Comparison of ENCODE assay signal across 8 cellular contexts in genomic region chr9:97502222-97502983, GRCh38. TPM values are rescaled to one million over a fixed set of nuclear protein-coding genes. Genes with fewer than 3 reads are reported as not detected.
A peak's percentile ranks its signal among the peaks of the same experiment; 100 is the strongest.
DNase-seq lines count a peak whose midpoint lies in the region; ATAC-seq, FAIRE-seq and TF ChIP-seq lines count a peak whose summit lies in the region.

No MANE protein-coding gene starts in this region.

- peaks cover 21% of the 10 kb centered on the region for H3K4me1 Mint-ChIP-seq in activated B cell treated with CpG ODN at 0.5 μM for 24 hours

- peak overlapping the region; percentile 62 to 86; a peak in 5 of 6 replicates for H3K27ac ChIP-seq in A549
- peak overlapping the region; percentile 72 to 80 for H3K27ac ChIP-seq in ovary

- peak overlapping the region; percentile 99 for H3K4me2 ChIP-seq in A549

- ATAC-seq in A549 (peak; percentile 11 to 14; a peak in 3 of 6 replicates), activated B cell treated with CpG ODN at 0.5 μM for 24 hours (ENCODE audit: low read depth) (no peak), GM21737 (IDR thresholded peaks at IDR 0.05; ENCODE audit: unreplicated experiment) (no peak), GM18861 (IDR thresholded peaks at IDR 0.05; ENCODE audit: unreplicated experiment) (no peak)

- no peaks in the 10 kb centered on the region for H3K36me3 ChIP-seq in ovary

- POLR2A ChIA-PET in A549 (lab: Yijun Ruan, JAX) = no interaction called here
- POLR2A ChIA-PET in activated B cell treated with CpG ODN at 0.5 μM for 24 hours (lab: Charles Lee) = interaction anchor here (0.6 to 1.8 kb wide), 2 partner anchors 9 to 98 kb away, joined by 4 to 7 read pairs; no protein-coding TSS in a partner anchor

- H3K4me3 ChIP-seq in A549 (peak overlapping the region; percentile 85), ovary (peak overlapping the region; percentile 93)

- H3K9me3 ChIP-seq in A549 (no peaks in the 10 kb centered on the region), ovary (no peaks in the 10 kb centered on the region)

- H3K4me1 ChIP-seq in A549 = peaks cover 5% of the 10 kb centered on the region; the same call in 2 of the 3 replicates
- H3K4me1 ChIP-seq in ovary (ENCODE audit: insufficient read depth) = peaks cover 14% of the 10 kb centered on the region

- TF ChIP-seq CTCF in A549 (IDR thresholded peaks at IDR 0.05) (no peak), GM20000 (IDR thresholded peaks at IDR 0.05; ENCODE audit: extremely low read depth, missing control alignments) (no peak), activated B cell treated with CpG ODN at 0.5 μM for 24 hours (IDR thresholded peaks at IDR 0.05) (no peak), ovary (IDR thresholded peaks at IDR 0.05) (no peak)

- peak overlapping the region; percentile 77 for H3K4me3 Mint-ChIP-seq in activated B cell treated with CpG ODN at 0.5 μM for 24 hours

- no peak overlapping the region for H3K27ac Mint-ChIP-seq in activated B cell treated with CpG ODN at 0.5 μM for 24 hours

- TF ChIP-seq POLR2A in A549 (IDR thresholded peaks at IDR 0.05; ENCODE audit: low read length) (no peak), ovary (IDR thresholded peaks at IDR 0.05) (no peak)

- FAIRE-seq in A549 (lab: Jason Lieb, UNC) = no peak

- WGBS in A549 (ENCODE audit: missing lambda C conversion rate) = 79% methylated on average over 40 of the region's 49 CpGs
- WGBS in ovary, 3 donors = 2 to 8% (median 4%) methylated on average over 49 of the region's 49 CpGs

- intact Hi-C loops in activated B cell treated with CpG ODN at 0.5 μM for 24 hours (cut with micrococcal nuclease) (no loop called here), ovary (cut with DNase I) (loop anchor here (2.0 to 5.0 kb wide), 3 partner anchors 54 to 95 kb away; no protein-coding TSS in a partner anchor)

- CTCF ChIA-PET in A549 (lab: Yijun Ruan, JAX) (interaction anchor here (0.6 to 3.8 kb wide), 8 partner anchors 11 to 230 kb away, joined by 3 to 29 read pairs (median 4); no protein-coding TSS in a partner anchor), activated B cell treated with CpG ODN at 0.5 μM for 24 hours (lab: Charles Lee) (interaction anchor here (1.9 kb wide), 1 partner anchor 9 kb away, joined by 6 read pairs; no protein-coding TSS in a partner anchor)

- TF ChIP-seq RAD21 in A549 (conservative IDR thresholded peaks at IDR 0.05 in 1 of 2, IDR thresholded peaks at IDR 0.05 in 1 of 2) = no peak

- TF ChIP-seq EP300 in A549 (IDR thresholded peaks at IDR 0.05) (no peak), ovary (IDR thresholded peaks at IDR 0.05) (no peak)

- H3K36me3 Mint-ChIP-seq in activated B cell treated with CpG ODN at 0.5 μM for 24 hours (ENCODE audit: low read depth) = no peaks in the 10 kb centered on the region

- H3K9me3 Mint-ChIP-seq in activated B cell treated with CpG ODN at 0.5 μM for 24 hours = no peaks in the 10 kb centered on the region

- H3K27me3 ChIP-seq in ovary = no peaks in the 10 kb centered on the region

- DNase-seq in A549 (ENCODE audit: low read depth in 1 of 2, low spot score in 1 of 2) = no peak
- DNase-seq in GM20000 (ENCODE audit: low spot score) = peak; percentile 60
- DNase-seq in activated B cell treated with CpG ODN at 0.5 μM for 24 hours = peak; percentile 25
- DNase-seq in germinal center (ENCODE audit: low spot score) = peak; percentile 26
- DNase-seq in ovary = peak in 4 of 5 donors; percentile 38 to 61 (median 57)
- DNase-seq in T-helper 9 cell = no peak

- peaks cover 29% of the 10 kb centered on the region for H3K27me3 Mint-ChIP-seq in activated B cell treated with CpG ODN at 0.5 μM for 24 hours

TF ChIP-seq in A549, 52 proteins besides CTCF, POLR2A, EP300 and RAD21 (continues in another document):
- TF ChIP-seq REST (IDR thresholded peaks at IDR 0.05) (no peak), BHLHE40 (IDR thresholded peaks at IDR 0.05; ENCODE audit: low read depth, low read length) (no peak), ESRRA (IDR thresholded peaks at IDR 0.05; ENCODE audit: borderline replicate concordance, low read length) (no peak), MAFK (IDR thresholded peaks at IDR 0.05; ENCODE audit: partially characterized antibody) (no peak), JUNB (IDR thresholded peaks at IDR 0.05) (no peak), PBX3 (IDR thresholded peaks at IDR 0.05) (no peak), HDAC2 (IDR thresholded peaks at IDR 0.05) (no peak), ZSCAN20 (CRISPR knock-in tag; IDR thresholded peaks at IDR 0.05) (no peak), JUN (IDR thresholded peaks at IDR 0.05) (no peak), NPAS2 (CRISPR knock-in tag; IDR thresholded peaks at IDR 0.05; ENCODE audit: borderline replicate concordance) (no peak), ELK1 (IDR thresholded peaks at IDR 0.05; ENCODE audit: low read depth, low read length) (no peak), TFCP2L1 (CRISPR knock-in tag; IDR thresholded peaks at IDR 0.05) (no peak), MYC (IDR thresholded peaks at IDR 0.05; ENCODE audit: borderline replicate concordance, low read length) (no peak), FOSB (CRISPR knock-in tag; IDR thresholded peaks at IDR 0.05) (no peak), HMGXB4 (CRISPR knock-in tag; IDR thresholded peaks at IDR 0.05; ENCODE audit: borderline replicate concordance) (no peak), PHF8 (IDR thresholded peaks at IDR 0.05; ENCODE audit: borderline replicate concordance, low read depth) (no peak), CHD2 (IDR thresholded peaks at IDR 0.05; ENCODE audit: low read length, partially characterized antibody) (no peak)

RNA-seq across cellular contexts. Expression of gene TMOD1, which starts 0.9 kb away (rescaled TPM):
- polyA plus RNA-seq in A549 (2011; rRNA removed) (0.28 and 0.48 TPM in 2 replicates), A549 (2017; fragmentation: RNase III; extraction: RNeasy Plus Mini Kit Qiagen cat#74134 plus additional on column Dnase treatment) (0.62 to 0.98 TPM (median 0.80 TPM) in 3 replicates), ovary (10 to 100 TPM; 56.8 to 77.2 TPM)
- 0.21 and 0.25 TPM in 2 replicates for polyA plus RNA-seq in A549 (2012; cell fraction: cytosol; rRNA removed)
- 0.17 TPM in 2 replicates for polyA plus RNA-seq in A549 (2012; cell fraction: nucleus; rRNA removed)
- 0.19 and 0.21 TPM in 2 replicates for polyA minus RNA-seq in A549 (2011; rRNA and poly(A)+ RNA removed)
- total RNA-seq in activated B cell treated with CpG ODN at 0.5 μM for 24 hours (1.2 and 1.9 TPM in 2 replicates), ovary (10 to 100 TPM; 37.1 to 76.9 (median 64.0) TPM)

Comparison
In these comparisons a context has a peak if more than half of its experiments do, and no peak if none do; other contexts are left out.
1. ATAC-seq: peak in A549 (2 of 2); none in activated B cell treated with CpG ODN at 0.5 μM for 24 hours (single experiment), GM21737 (single experiment) and GM18861 (single experiment).
2. DNase-seq: peak in GM20000 (single experiment), activated B cell treated with CpG ODN at 0.5 μM for 24 hours (single experiment), germinal center (single experiment) and ovary (4 of 5); none in A549 (0 of 2) and T-helper 9 cell (single experiment).
3. RNA of gene TMOD1, which starts 0.9 kb away (total RNA-seq): 37.1 to 76.9 TPM in ovary; 1.2 to 1.9 TPM in activated B cell treated with CpG ODN at 0.5 μM for 24 hours; every median in the first group is over 10 times any median in the second.